ENCODE assay signal across 34 cellular contexts in genomic region chr2:16312771-16313170, GRCh38.
"Had no signal": no experiment of that assay in that cellular context is flagged by ENCODE, and none has a peak within 500 bp of the region (broad histone marks: within the 10 kb centered on the region; RNA-seq: fewer than 3 reads in every experiment).

No MANE protein-coding gene starts in this region.

- H3K4me1 ChIP-seq: adrenal gland, body of pancreas, breast epithelium had no signal

- H3K36me3 Mint-ChIP-seq: activated CD4-positive, alpha-beta memory T cell treated with anti-CD3 and anti-CD28 coated beads for 36 hours; activated naive CD4-positive, alpha-beta T cell treated with anti-CD3 and anti-CD28 coated beads, Interleukin-2, amount 50 U/mL, for 72 hours; activated naive CD8-positive, alpha-beta T cell treated with anti-CD3 and anti-CD28 coated beads for 36 hours; T-cell had no signal

- H3K9me3 ChIP-seq: adrenal gland, body of pancreas, breast epithelium had no signal

- H3K9me3 Mint-ChIP-seq: activated B cell treated with CpG ODN at 0.5 μM for 24 hours; activated CD4-positive, alpha-beta memory T cell treated with anti-CD3 and anti-CD28 coated beads for 36 hours; activated CD4-positive, alpha-beta T cell treated with anti-CD3 and anti-CD28 coated beads, Interleukin-2, amount 10 ng/mL, durations not matched to agents 24 days and 14 days; activated CD8-positive, alpha-beta T cell treated with anti-CD3 and anti-CD28 coated beads for 36 hours; activated naive CD4-positive, alpha-beta T cell treated with anti-CD3 and anti-CD28 coated beads for 36 hours; activated naive CD4-positive, alpha-beta T cell treated with anti-CD3 and anti-CD28 coated beads, Interleukin-2, amount 50 U/mL, for 72 hours; activated naive CD8-positive, alpha-beta T cell treated with anti-CD3 and anti-CD28 coated beads for 36 hours; activated T-cell treated with anti-CD3 and anti-CD28 coated beads, Interleukin-2, amount 50 U/mL, for 4 hours; activated T-cell treated with anti-CD3 and anti-CD28 coated beads, Interleukin-2, amount 50 U/mL, for 72 hours; activated T-helper 1 cell treated with anti-CD3 and anti-CD28 coated beads, Interleukin-12 subunit alpha, Interleukin-12 subunit beta, Interleukin-2, Interleukin-4 antibody, amounts not matched to agents 30 ng/mL and 10 ng/mL and 1 ng/mL, durations not matched to agents 14 hours and 24 hours and 36 hours; activated T-helper 17 cell treated with anti-CD3 and anti-CD28 coated beads, Interleukin-2, amount 50 U/mL, for 72 hours; T-cell; T-helper 2 cell treated with Interferon-gamma antibody and Interleukin-4, amounts not matched to agents 5 μg/mL and 100 μg/mL, for 36 hours had no signal

- H3K27ac ChIP-seq: adrenal gland, body of pancreas, brain microvascular endothelial cell, breast epithelium, VCaP had no signal

- H3K4me1 Mint-ChIP-seq: activated B cell treated with CpG ODN at 0.5 μM for 24 hours; activated CD4-positive, alpha-beta T cell treated with anti-CD3 and anti-CD28 coated beads, Interleukin-2, amount 10 ng/mL, durations not matched to agents 24 days and 14 days; activated naive CD8-positive, alpha-beta T cell treated with anti-CD3 and anti-CD28 coated beads for 36 hours; activated T-helper 17 cell treated with anti-CD3 and anti-CD28 coated beads, Interleukin-2, amount 50 U/mL, for 72 hours; T-cell had no signal

- DNase-seq: activated B cell treated with CpG ODN at 0.5 μM for 24 hours; activated CD4-positive, alpha-beta memory T cell treated with anti-CD3 and anti-CD28 coated beads for 36 hours; activated CD4-positive, alpha-beta T cell treated with anti-CD3 and anti-CD28 coated beads for 4 hours; activated CD4-positive, alpha-beta T cell treated with anti-CD3 and anti-CD28 coated beads, Interleukin-2, amount 10 ng/mL, durations not matched to agents 24 days and 14 days; activated CD4-positive, alpha-beta T cell treated with anti-CD3 and anti-CD28 coated beads, Interleukin-2, amount 50 U/mL, for 1 hour; activated CD4-positive, alpha-beta T cell treated with anti-CD3 and anti-CD28 coated beads, Interleukin-2, amount 50 U/mL, for 4 hours; activated CD4-positive, CD25-positive, alpha-beta regulatory T cell treated with anti-CD3 and anti-CD28 coated beads, Interleukin-2, amount 50 U/mL, for 72 hours; activated CD8-positive, alpha-beta memory T cell treated with anti-CD3 and anti-CD28 coated beads, Interleukin-2, amount 50 U/mL, for 4 hours; activated CD8-positive, alpha-beta T cell treated with anti-CD3 and anti-CD28 coated beads for 36 hours; activated effector memory CD4-positive, alpha-beta T cell treated with anti-CD3 and anti-CD28 coated beads, Interleukin-2, amount 50 U/mL, for 16 hours; activated gamma-delta T cell treated with Interleukin-2 at 50 U/mL for 16 hours; activated naive CD4-positive, alpha-beta T cell; activated naive CD4-positive, alpha-beta T cell treated with anti-CD3 and anti-CD28 coated beads for 36 hours; activated naive CD4-positive, alpha-beta T cell treated with anti-CD3 and anti-CD28 coated beads, Interleukin-2, amount 50 U/mL, for 16 hours; activated naive CD8-positive, alpha-beta T cell treated with anti-CD3 and anti-CD28 coated beads for 36 hours; activated T-cell treated with anti-CD3 and anti-CD28 coated beads for 4 hours; activated T-cell treated with anti-CD3 and anti-CD28 coated beads, Interleukin-2, amount 50 U/mL, for 1 hour; activated T-cell treated with anti-CD3 and anti-CD28 coated beads, Interleukin-2, amount 50 U/mL, for 4 hours; activated T-cell treated with anti-CD3 and anti-CD28 coated beads, Interleukin-2, amount 50 U/mL, for 72 hours; adrenal gland; amniotic stem cell; aorta; body of pancreas; brain microvascular endothelial cell; central memory CD4-positive, alpha-beta T cell; T-cell; T-helper 2 cell; T-helper 9 cell had no signal

- H3K27ac Mint-ChIP-seq: activated B cell treated with CpG ODN at 0.5 μM for 24 hours; activated CD4-positive, alpha-beta memory T cell treated with anti-CD3 and anti-CD28 coated beads for 36 hours; activated CD4-positive, alpha-beta T cell treated with anti-CD3 and anti-CD28 coated beads, Interleukin-2, amount 10 ng/mL, durations not matched to agents 24 days and 14 days; activated CD8-positive, alpha-beta T cell treated with anti-CD3 and anti-CD28 coated beads for 36 hours; activated naive CD4-positive, alpha-beta T cell treated with anti-CD3 and anti-CD28 coated beads for 36 hours; activated naive CD4-positive, alpha-beta T cell treated with anti-CD3 and anti-CD28 coated beads, Interleukin-2, amount 50 U/mL, for 72 hours; activated naive CD8-positive, alpha-beta T cell treated with anti-CD3 and anti-CD28 coated beads for 36 hours; activated T-cell treated with anti-CD3 and anti-CD28 coated beads, Interleukin-2, amount 50 U/mL, for 72 hours; activated T-helper 1 cell treated with anti-CD3 and anti-CD28 coated beads, Interleukin-12 subunit alpha, Interleukin-12 subunit beta, Interleukin-2, Interleukin-4 antibody, amounts not matched to agents 30 ng/mL and 10 ng/mL and 1 ng/mL, durations not matched to agents 14 hours and 24 hours and 36 hours; activated T-helper 17 cell treated with anti-CD3 and anti-CD28 coated beads, Interleukin-2, amount 50 U/mL, for 72 hours; T-cell; T-helper 2 cell treated with Interferon-gamma antibody and Interleukin-4, amounts not matched to agents 5 μg/mL and 100 μg/mL, for 36 hours had no signal

- H3K4me3 ChIP-seq: adrenal gland, body of pancreas, breast epithelium had no signal

- H3K36me3 ChIP-seq: adrenal gland, brain microvascular endothelial cell, breast epithelium had no signal

- H3K4me3 Mint-ChIP-seq: activated B cell treated with CpG ODN at 0.5 μM for 24 hours; activated CD4-positive, alpha-beta memory T cell treated with anti-CD3 and anti-CD28 coated beads for 36 hours; activated CD4-positive, alpha-beta T cell treated with anti-CD3 and anti-CD28 coated beads, Interleukin-2, amount 10 ng/mL, durations not matched to agents 24 days and 14 days; activated CD8-positive, alpha-beta T cell treated with anti-CD3 and anti-CD28 coated beads for 36 hours; activated naive CD4-positive, alpha-beta T cell treated with anti-CD3 and anti-CD28 coated beads for 36 hours; activated naive CD8-positive, alpha-beta T cell treated with anti-CD3 and anti-CD28 coated beads for 36 hours; activated T-cell treated with anti-CD3 and anti-CD28 coated beads, Interleukin-2, amount 50 U/mL, for 4 hours; activated T-cell treated with anti-CD3 and anti-CD28 coated beads, Interleukin-2, amount 50 U/mL, for 72 hours; activated T-helper 1 cell treated with anti-CD3 and anti-CD28 coated beads, Interleukin-12 subunit alpha, Interleukin-12 subunit beta, Interleukin-2, Interleukin-4 antibody, amounts not matched to agents 30 ng/mL and 10 ng/mL and 1 ng/mL, durations not matched to agents 14 hours and 24 hours and 36 hours; activated T-helper 17 cell treated with anti-CD3 and anti-CD28 coated beads, Interleukin-2, amount 50 U/mL, for 72 hours; T-cell; T-helper 2 cell treated with Interferon-gamma antibody and Interleukin-4, amounts not matched to agents 5 μg/mL and 100 μg/mL, for 36 hours had no signal

- H3K27me3 Mint-ChIP-seq: activated B cell treated with CpG ODN at 0.5 μM for 24 hours; activated CD4-positive, alpha-beta T cell treated with anti-CD3 and anti-CD28 coated beads, Interleukin-2, amount 10 ng/mL, durations not matched to agents 24 days and 14 days had no signal

- ATAC-seq: activated CD8-positive, alpha-beta T cell treated with anti-CD3 and anti-CD28 coated beads for 36 hours; activated naive CD4-positive, alpha-beta T cell treated with anti-CD3 and anti-CD28 coated beads, Interleukin-2, amount 50 U/mL, for 72 hours; activated T-cell treated with anti-CD3 and anti-CD28 coated beads, Interleukin-2, amount 50 U/mL, for 4 hours; activated T-cell treated with anti-CD3 and anti-CD28 coated beads, Interleukin-2, amount 50 U/mL, for 72 hours; activated T-helper 17 cell treated with anti-CD3 and anti-CD28 coated beads, Interleukin-2, amount 50 U/mL, for 72 hours; body of pancreas; T-cell had no signal

- H3K27me3 ChIP-seq: adrenal gland, body of pancreas, brain microvascular endothelial cell, breast epithelium had no signal
